ENCODE assay signal across 9 cellular contexts in genomic region chr1:155320661-155321576, GRCh38. TPM values are rescaled to one million over a fixed set of nuclear protein-coding genes. Genes with fewer than 3 reads are reported as not detected.
DNase-seq lines count a peak whose midpoint lies in the region; FAIRE-seq and TF ChIP-seq lines count a peak whose summit lies in the region.
"Had no signal": no experiment of that assay in that cellular context is flagged by ENCODE, and none has a peak within 500 bp of the region (broad histone marks: within the 10 kb centered on the region; RNA-seq: fewer than 3 reads in every experiment).

Gene RUSC1, plus strand, starts transcription at chr1:155320894. Its CDS starts 880 bp downstream, at chr1:155321774.

- peaks cover 23% of the 10 kb centered on the region for H3K27me3 Mint-ChIP-seq in neural crest cell (ENCODE audit: low read depth)

- TF ChIP-seq CTCF in neural crest cell (conservative IDR thresholded peaks at IDR 0.05) = no peak

- H3K9me3 ChIP-seq in SJCRH30 (replicated peaks) (no peaks in the 10 kb centered on the region), stomach smooth muscle (ENCODE audit: control insufficient read depth in 2 of 2, low read length in 2 of 2) (no peaks in the 10 kb centered on the region)

- H3K9me3 Mint-ChIP-seq in neural crest cell = no peaks in the 10 kb centered on the region

- DNase-seq in GM19239 (ENCODE audit: insufficient read length, low spot score) (peak; percentile 52), SJCRH30 (no peak), frontal cortex (ENCODE audit: low spot score in 2 of 2) (peak; percentile 67 to 83), neural crest cell (ENCODE audit: low read depth, low spot score) (peak; percentile 47), NOMO-1 treated with DMSO at 0.1 percent for 48 hours (lab: John Stamatoyannopoulos, UW; ENCODE audit: unreplicated experiment) (no peak), NCI-H510A treated with DMSO at 0.1 percent for 48 hours (lab: John Stamatoyannopoulos, UW) (no peak)
- DNase-seq in activated naive CD4-positive, alpha-beta T cell treated with anti-CD3 and anti-CD28 coated beads, Interleukin-2, amount 50 U/mL, for 16 hours = peak; percentile 81

- 0 out of 2 replicates have a peak, but pooled peaks cover 2% of the 10 kb centered on the region for H3K36me3 ChIP-seq in SJCRH30
- H3K36me3 ChIP-seq in stomach smooth muscle (ENCODE audit: control insufficient read depth in 2 of 2, insufficient read depth in 2 of 2, low read length in 2 of 2) = peaks cover 3 to 6% of the 10 kb centered on the region in 2 donors

- FAIRE-seq in GM19239 (lab: Jason Lieb, UNC) (peak; percentile 4), frontal cortex (lab: Jason Lieb, UNC) (no peak)
- FAIRE-seq: islet of Langerhans had no signal

- H3K27ac ChIP-seq in SJCRH30 (no peak within 1 kb of the TSS), stomach smooth muscle (ENCODE audit: low read length) (peak within 1 kb of the TSS; percentile 88)

- H3K4me1 ChIP-seq in SJCRH30 (no peaks in the 10 kb centered on the region), stomach smooth muscle (ENCODE audit: control insufficient read depth, insufficient read depth, low read length) (peaks cover 53% of the 10 kb centered on the region)

- peak within 1 kb of the TSS; percentile 88 for H3K4me3 Mint-ChIP-seq in neural crest cell

- H3K27ac Mint-ChIP-seq in neural crest cell (ENCODE audit: unreplicated experiment) = peak within 1 kb of the TSS; percentile 58

- H3K4me3 ChIP-seq in SJCRH30 (no peak within 1 kb of the TSS), stomach smooth muscle (ENCODE audit: low read length in 2 of 2) (peak within 1 kb of the TSS; percentile 73 to 91)

- peaks cover 62% of the 10 kb centered on the region for H3K4me1 Mint-ChIP-seq in neural crest cell

- H3K36me3 Mint-ChIP-seq in neural crest cell (ENCODE audit: low read depth) = peaks cover 18% of the 10 kb centered on the region

- H3K9ac ChIP-seq in stomach smooth muscle (ENCODE audit: low read length in 2 of 2) = peak within 1 kb of the TSS; percentile 62 to 71

- no peaks in the 10 kb centered on the region for H3K27me3 ChIP-seq in SJCRH30
- H3K27me3 ChIP-seq in stomach smooth muscle (ENCODE audit: control insufficient read depth in 1 of 2, insufficient read depth in 2 of 2, low read length in 2 of 2) = no peaks in the 10 kb centered on the region

RNA-seq across cellular contexts. Expression of gene RUSC1, which starts in this region (rescaled TPM):
- total RNA-seq in SJCRH30 (2014; rRNA removed; shearing (Covaris generic)) = 18.6 and 21.0 TPM in 2 replicates
- total RNA-seq in frontal cortex (44.8 TPM), neural crest cell (55.2 and 56.6 TPM in 2 replicates)

Comparison
In these comparisons a context has a peak if more than half of its experiments do, and no peak if none do; other contexts are left out.
1. DNase-seq: peak in GM19239 (single experiment), activated naive CD4-positive, alpha-beta T cell treated with anti-CD3 and anti-CD28 coated beads, Interleukin-2, amount 50 U/mL, for 16 hours (single experiment), frontal cortex (2 of 2) and neural crest cell (single experiment); none in SJCRH30 (0 of 2), NOMO-1 treated with DMSO at 0.1 percent for 48 hours (single experiment) and NCI-H510A treated with DMSO at 0.1 percent for 48 hours (single experiment).